ENCODE assay signal across 8 cellular contexts in the genomic region with DNA sequence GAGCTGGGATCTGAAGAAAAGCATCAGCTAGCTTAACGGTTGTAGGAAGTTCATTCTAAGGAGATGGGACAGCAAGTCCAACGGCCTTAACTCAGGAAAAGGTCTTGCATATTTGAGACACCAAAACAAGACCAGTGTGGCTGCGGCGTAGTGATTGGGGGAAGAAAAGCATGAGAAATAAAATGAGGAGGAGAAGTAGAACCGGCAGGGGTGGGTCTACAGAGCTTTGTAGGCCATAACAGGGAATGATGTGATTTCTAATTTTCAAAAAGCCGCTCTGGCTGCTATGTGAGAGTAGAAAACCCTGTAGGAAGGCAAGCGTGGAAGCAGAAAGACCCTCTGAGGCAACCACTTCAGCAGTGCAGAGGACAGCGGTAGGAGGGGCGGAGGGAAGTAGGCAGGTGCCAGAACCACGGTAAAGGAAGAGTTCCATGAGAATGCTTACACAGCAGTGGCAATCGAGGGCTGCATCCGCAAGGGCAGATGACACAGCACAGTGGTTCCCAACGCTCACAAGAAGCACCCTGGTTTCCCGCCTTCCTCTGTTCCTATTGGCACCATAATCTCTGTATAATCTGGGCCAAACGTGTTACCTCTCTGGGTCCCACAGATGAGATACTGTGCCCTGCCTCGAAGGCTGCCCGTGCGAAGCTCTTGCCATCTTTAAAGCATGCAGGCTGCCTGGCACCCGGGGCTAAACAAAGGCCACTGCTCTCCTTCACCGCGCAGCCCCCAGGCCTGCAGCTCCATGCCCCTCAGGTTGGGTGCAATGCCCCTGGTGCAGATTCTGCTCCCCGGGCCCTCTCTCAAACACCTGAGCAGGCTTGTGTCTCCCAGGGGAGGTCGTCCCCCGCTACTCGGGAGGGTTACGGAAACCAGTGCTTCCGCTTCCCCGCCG. TPM values are rescaled to one million over a fixed set of nuclear protein-coding genes. Genes with fewer than 3 reads are reported as not detected.
DNase-seq lines count a peak whose midpoint lies in the region; ATAC-seq, FAIRE-seq and TF ChIP-seq lines count a peak whose summit lies in the region.

No MANE protein-coding gene starts in this region.

- H3K4me1 Mint-ChIP-seq in CD4-positive, alpha-beta T cell (ENCODE audit: low read depth): peaks cover 49% of the 10 kb centered on the region
- peaks cover 40% of the 10 kb centered on the region for H3K4me1 Mint-ChIP-seq in activated T-cell treated with anti-CD3 and anti-CD28 coated beads, Interleukin-2, amount 50 U/mL, for 24 hours (ENCODE audit: low read depth)

- CTCF ChIA-PET in CD4-positive, alpha-beta T cell (lab: Charles Lee): interaction anchor here (0.6 to 3.3 kb wide), 40 partner anchors 8 to 256 kb away, joined by 3 to 72 read pairs (median 6); a partner anchor contains a TSS

- peaks cover 52% of the 10 kb centered on the region for H3K36me3 Mint-ChIP-seq in CD4-positive, alpha-beta T cell (ENCODE audit: low read depth)
- peaks cover 52% of the 10 kb centered on the region for H3K36me3 Mint-ChIP-seq in activated T-cell treated with anti-CD3 and anti-CD28 coated beads, Interleukin-2, amount 50 U/mL, for 24 hours (ENCODE audit: low read depth)

- H3K4me3 Mint-ChIP-seq in CD4-positive, alpha-beta T cell: peak overlapping the region; percentile 92
- H3K4me3 Mint-ChIP-seq in activated T-cell treated with anti-CD3 and anti-CD28 coated beads, Interleukin-2, amount 50 U/mL, for 24 hours: peak overlapping the region; percentile 91

- H3K27ac Mint-ChIP-seq in CD4-positive, alpha-beta T cell: peak overlapping the region; percentile 74
- peak overlapping the region; percentile 88 for H3K27ac Mint-ChIP-seq in activated T-cell treated with anti-CD3 and anti-CD28 coated beads, Interleukin-2, amount 50 U/mL, for 24 hours

- H3K27me3 Mint-ChIP-seq in CD4-positive, alpha-beta T cell: no peaks in the 10 kb centered on the region
- H3K27me3 Mint-ChIP-seq in activated T-cell treated with anti-CD3 and anti-CD28 coated beads, Interleukin-2, amount 50 U/mL, for 24 hours: no peaks in the 10 kb centered on the region

- H3K4me1 ChIP-seq in gastroesophageal sphincter: peaks cover 0 to 73% (median 22%) of the 10 kb centered on the region in 3 donors
- H3K4me1 ChIP-seq in pancreas: peaks cover 0 to 5% (median 0%) of the 10 kb centered on the region in 3 donors

- no peak for TF ChIP-seq CTCF in CD4-positive, alpha-beta T cell (IDR thresholded peaks at IDR 0.05)
- TF ChIP-seq CTCF in gastroesophageal sphincter (IDR thresholded peaks at IDR 0.05) (no peak), pancreas (IDR thresholded peaks at IDR 0.05) (no peak)

- ATAC-seq in CD4-positive, alpha-beta T cell (ENCODE audit: poor library complexity): no peak
- ATAC-seq in GM21367 (IDR thresholded peaks at IDR 0.05; ENCODE audit: unreplicated experiment): peak; percentile 23
- no peak for ATAC-seq in gastroesophageal sphincter
- peak; percentile 2 to 15 (median 6) for ATAC-seq in pancreas

- POLR2A ChIA-PET in CD4-positive, alpha-beta T cell (lab: Charles Lee): interaction anchor here (0.6 to 6.5 kb wide), 40 partner anchors 9 to 854 kb away, joined by 3 to 116 read pairs (median 5); a partner anchor contains a TSS

- no peaks in the 10 kb centered on the region for H3K27me3 ChIP-seq in CD4-positive, alpha-beta T cell (ENCODE audit: control insufficient read depth, insufficient read depth, low read length)
- H3K27me3 ChIP-seq in gastroesophageal sphincter (no peaks in the 10 kb centered on the region), pancreas (no peaks in the 10 kb centered on the region)

- peak in 2 of 10 experiments; percentile 21 to 23 for DNase-seq in CD4-positive, alpha-beta T cell
- DNase-seq in NCI-H1105 treated with DMSO at 0.1 percent for 48 hours (lab: John Stamatoyannopoulos, UW) (peak; percentile 58), pancreas (peak in 1 of 6 donors; percentile 50), GOT3 (lab: John Stamatoyannopoulos, UW) (no peak), NCI-H2196 treated with DMSO at 0.1 percent for 48 hours (lab: John Stamatoyannopoulos, UW; ENCODE audit: unreplicated experiment) (no peak)
- peak; percentile 32 for DNase-seq in activated T-cell treated with anti-CD3 and anti-CD28 coated beads, Interleukin-2, amount 50 U/mL, for 24 hours

- H3K9me3 ChIP-seq in CD4-positive, alpha-beta T cell (ENCODE audit: control insufficient read depth, low read length): no peaks in the 10 kb centered on the region
- no peaks in the 10 kb centered on the region for H3K9me3 ChIP-seq in gastroesophageal sphincter
- no peaks in the 10 kb centered on the region for H3K9me3 ChIP-seq in pancreas

- H3K36me3 ChIP-seq in gastroesophageal sphincter: peaks cover 0 to 46% of the 10 kb centered on the region in 2 donors
- H3K36me3 ChIP-seq in pancreas: peaks cover 0 to 17% (median 5%) of the 10 kb centered on the region in 3 donors

- intact Hi-C loops in CD4-positive, alpha-beta T cell (cut with DNase I, micrococcal nuclease): loop anchor here (2.0 to 5.0 kb wide), 4 partner anchors 40 to 255 kb away; a partner anchor contains a TSS
- intact Hi-C loops in pancreas (cut with DNase I): no loop called here

- no peak for TF ChIP-seq POLR2A in gastroesophageal sphincter (IDR thresholded peaks at IDR 0.05)

- 14 to 31% methylated on average over 7 to 16 of the region's 29 CpGs for WGBS in gastroesophageal sphincter (ENCODE audit: low coverage in 1 of 2), 2 donors
- 14 to 16% methylated on average over 29 of the region's 29 CpGs for WGBS in pancreas, 2 donors

- peak overlapping the region; percentile 65 for H3K27ac ChIP-seq in CD4-positive, alpha-beta T cell (ENCODE audit: low read depth, low read length)
- H3K27ac ChIP-seq in gastroesophageal sphincter (peak overlapping the region; percentile 41 to 100 (median 92)), pancreas (peak overlapping the region; percentile 28 to 79 (median 54))

- H3K4me3 ChIP-seq in gastroesophageal sphincter (peak overlapping the region; percentile 33 to 82), pancreas (peak overlapping the region; percentile 62 to 99 (median 72))

- TF ChIP-seq EP300 in gastroesophageal sphincter (IDR thresholded peaks at IDR 0.05): no peak

- H3K9me3 Mint-ChIP-seq in CD4-positive, alpha-beta T cell: no peaks in the 10 kb centered on the region
- no peaks in the 10 kb centered on the region for H3K9me3 Mint-ChIP-seq in activated T-cell treated with anti-CD3 and anti-CD28 coated beads, Interleukin-2, amount 50 U/mL, for 24 hours

- FAIRE-seq in pancreas (lab: Jason Lieb, UNC): no peak

RNA-seq across cellular contexts. Expression of a gene that starts 0.8 kb away (rescaled TPM):
- total RNA-seq in CD4-positive, alpha-beta T cell: 10 to 100 TPM; 17.2 to 18.3 TPM
- total RNA-seq in gastroesophageal sphincter: 10 to 100 TPM; 13.3 to 20.4 (median 17.1) TPM
- 1 to 10 TPM; 4.7 to 8.9 (median 5.7) TPM for total RNA-seq in pancreas
- polyA plus RNA-seq in pancreas: 10 to 100 TPM; 13.2 to 14.9 TPM

RNA-seq across cellular contexts. Expression of a gene that starts 12.9 kb away (rescaled TPM):
- total RNA-seq in CD4-positive, alpha-beta T cell: 10 to 100 TPM; 55.8 to 56.8 TPM
- total RNA-seq in gastroesophageal sphincter: 10 to 100 TPM; 58.7 to 66.6 (median 62.8) TPM
- 10 to 100 TPM in 2 of 6 donors, 1 to 10 TPM in 4; 6.7 to 21.8 (median 8.3) TPM for total RNA-seq in pancreas
- 10 to 100 TPM; 14.0 to 17.2 TPM for polyA plus RNA-seq in pancreas

RNA-seq across cellular contexts. Expression of a gene that starts 13.2 kb away (rescaled TPM):
- total RNA-seq in CD4-positive, alpha-beta T cell: 10 to 100 TPM in 1 of 2 experiments, 1 to 10 TPM in 1; 6.2 to 10.4 TPM
- total RNA-seq in gastroesophageal sphincter (1 to 10 TPM; 1.2 to 4.9 (median 3.1) TPM), pancreas (1 to 10 TPM in 5 of 6 donors, under 1 TPM in 1; 0.95 to 3.2 (median 2.4) TPM)
- polyA plus RNA-seq in pancreas: 10 to 100 TPM in 1 of 2 donors, 1 to 10 TPM in 1; 8.2 to 10.9 TPM

RNA-seq across cellular contexts. Expression of a gene that starts 41.0 kb away (rescaled TPM):
- total RNA-seq in CD4-positive, alpha-beta T cell: 10 to 100 TPM; 48.7 to 53.5 TPM
- total RNA-seq in gastroesophageal sphincter: 10 to 100 TPM; 10.4 to 21.6 (median 18.9) TPM
- 10 to 100 TPM; 16.8 to 35.1 (median 26.0) TPM for total RNA-seq in pancreas
- polyA plus RNA-seq in pancreas: 10 to 100 TPM; 13.6 to 15.6 TPM

Comparison
In these comparisons a context has a peak if more than half of its experiments do, and no peak if none do; other contexts are left out.
1. ATAC-seq: peak in GM21367 (single experiment) and pancreas (4 of 4); none in CD4-positive, alpha-beta T cell (single experiment) and gastroesophageal sphincter (single experiment).
2. DNase-seq: peak in NCI-H1105 treated with DMSO at 0.1 percent for 48 hours (single experiment) and activated T-cell treated with anti-CD3 and anti-CD28 coated beads, Interleukin-2, amount 50 U/mL, for 24 hours (single experiment); none in GOT3 (single experiment) and NCI-H2196 treated with DMSO at 0.1 percent for 48 hours (single experiment).
3. intact Hi-C loops: an anchor here in CD4-positive, alpha-beta T cell (2.0 to 5.0 kb wide); none called in pancreas.
4. Peak in every context shown above with its lines, with median percentiles within 50 percentile points of each other: H3K27ac ChIP-seq.